Comparison of ENCODE assay signal across 11 cellular contexts in the genomic region with DNA sequence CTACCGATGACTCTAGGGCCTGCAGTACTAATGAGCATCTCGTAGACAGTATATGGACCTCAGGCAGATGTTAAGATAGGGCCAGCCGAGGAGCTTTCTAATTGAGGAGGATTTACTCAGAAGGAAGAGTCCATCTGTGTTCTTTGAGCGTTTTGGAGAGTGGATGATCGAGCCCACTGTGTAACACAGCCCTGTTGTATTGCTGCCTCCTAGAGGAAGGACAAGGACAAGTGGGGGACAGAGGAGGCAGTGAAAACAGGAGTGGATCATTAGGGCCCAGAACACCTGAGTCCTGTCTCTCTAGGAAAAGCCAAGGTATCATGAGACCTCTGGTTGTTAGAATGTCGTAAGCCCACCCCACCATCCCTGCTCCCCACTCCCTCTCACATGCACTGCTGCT.
DNase-seq lines count a peak whose midpoint lies in the region; ATAC-seq and TF ChIP-seq lines count a peak whose summit lies in the region.
"Had no signal": no experiment of that assay in that cellular context is flagged by ENCODE, and none has a peak within 500 bp of the region (broad histone marks: within the 10 kb centered on the region; RNA-seq: fewer than 3 reads in every experiment).

No MANE protein-coding gene starts in this region.

- POLR2A ChIA-PET in AG04449 (lab: Yijun Ruan, JAX) (no interaction called here), WTC11 (lab: Charles Lee) (interaction anchor here (0.9 kb wide), 1 partner anchor 98 kb away, joined by 3 read pairs; no protein-coding TSS in a partner anchor)

- TF ChIP-seq CTCF in AG04449 (IDR thresholded peaks at IDR 0.05; ENCODE audit: insufficient read depth, low read length, missing control alignments) (peak; percentile 8), GM12873 (IDR thresholded peaks at IDR 0.05; ENCODE audit: insufficient read depth, low read depth, low read length, missing control alignments) (peak; percentile 32), WTC11 (IDR thresholded peaks at IDR 0.05) (no peak)

- H3K36me3 Mint-ChIP-seq in WTC11 = no peaks in the 10 kb centered on the region
- H3K36me3 Mint-ChIP-seq: activated naive CD4-positive, alpha-beta T cell treated with anti-CD3 and anti-CD28 coated beads, Interleukin-2, amount 50 U/mL, for 24 hours had no signal

- no peak overlapping the region for H3K4me3 ChIP-seq in AG04449 (ENCODE audit: low read depth, low read length)

- CTCF ChIA-PET in AG04449 (lab: Yijun Ruan, JAX) (interaction anchor here (0.7 to 4.8 kb wide), 29 partner anchors 12 to 1457 kb away, joined by 3 to 105 read pairs (median 6); no protein-coding TSS in a partner anchor), WTC11 (lab: Charles Lee) (interaction anchor here (0.7 to 4.4 kb wide), 36 partner anchors 9 to 1005 kb away, joined by 3 to 64 read pairs (median 5); partner anchors contain the start of genes SFT2D2 and TIPRL)

- peaks cover 6% of the 10 kb centered on the region for H3K4me1 Mint-ChIP-seq in WTC11

- peak; percentile 37; the same call in 1 of the 2 replicates for ATAC-seq in WTC11
- ATAC-seq in left colon = peak; percentile 35
- ATAC-seq in HG03571 (IDR thresholded peaks at IDR 0.05; ENCODE audit: unreplicated experiment) = no peak

- peaks cover 9% of the 10 kb centered on the region for H3K9me3 Mint-ChIP-seq in WTC11
- H3K9me3 Mint-ChIP-seq: activated naive CD4-positive, alpha-beta T cell treated with anti-CD3 and anti-CD28 coated beads, Interleukin-2, amount 50 U/mL, for 24 hours; stimulated activated naive CD8-positive, alpha-beta T cell treated with anti-CD3 and anti-CD28 coated beads, Interleukin-15, Interleukin-2, amounts not matched to agents 100 ng/mL and 50 ng/mL, for 24 hours had no signal

- no peak overlapping the region for H3K4me3 Mint-ChIP-seq in WTC11
- H3K4me3 Mint-ChIP-seq: stimulated activated naive CD8-positive, alpha-beta T cell treated with anti-CD3 and anti-CD28 coated beads, Interleukin-15, Interleukin-2, amounts not matched to agents 100 ng/mL and 50 ng/mL, for 24 hours had no signal

- DNase-seq in AG04449 (ENCODE audit: low read depth, low spot score) (no peak), WTC11 (ENCODE audit: low spot score) (no peak), left colon (no peak), RKO (ENCODE audit: low spot score) (no peak), NCI-H345 (lab: John Stamatoyannopoulos, UW) (no peak), cerebellar nuclear complex (lab: John Stamatoyannopoulos, UW) (no peak)
- DNase-seq: KBM-7 had no signal

- intact Hi-C loops in left colon (cut with DNase I, micrococcal nuclease) = loop anchor here in 1 of 2 donors (10.0 kb wide), 2 partner anchors 91 to 771 kb away; no protein-coding TSS in a partner anchor

- H3K27ac Mint-ChIP-seq in WTC11 = no peak overlapping the region
- H3K27ac Mint-ChIP-seq: stimulated activated naive CD8-positive, alpha-beta T cell treated with anti-CD3 and anti-CD28 coated beads, Interleukin-15, Interleukin-2, amounts not matched to agents 100 ng/mL and 50 ng/mL, for 24 hours had no signal

- no peaks in the 10 kb centered on the region for H3K27me3 Mint-ChIP-seq in WTC11 (ENCODE audit: low read depth)
- H3K27me3 Mint-ChIP-seq: activated naive CD4-positive, alpha-beta T cell treated with anti-CD3 and anti-CD28 coated beads, Interleukin-2, amount 50 U/mL, for 24 hours; stimulated activated naive CD8-positive, alpha-beta T cell treated with anti-CD3 and anti-CD28 coated beads, Interleukin-15, Interleukin-2, amounts not matched to agents 100 ng/mL and 50 ng/mL, for 24 hours had no signal

TF ChIP-seq in WTC11, 78 proteins besides CTCF, POLR2A, EP300 and RAD21:
- TF ChIP-seq RORB (CRISPR knock-in tag; IDR thresholded peaks at IDR 0.05) (no peak), MXD4 (CRISPR knock-in tag; IDR thresholded peaks at IDR 0.05; ENCODE audit: borderline replicate concordance) (no peak)
